Comparison of ENCODE assay signal across 1 cellular context in the genomic region with DNA sequence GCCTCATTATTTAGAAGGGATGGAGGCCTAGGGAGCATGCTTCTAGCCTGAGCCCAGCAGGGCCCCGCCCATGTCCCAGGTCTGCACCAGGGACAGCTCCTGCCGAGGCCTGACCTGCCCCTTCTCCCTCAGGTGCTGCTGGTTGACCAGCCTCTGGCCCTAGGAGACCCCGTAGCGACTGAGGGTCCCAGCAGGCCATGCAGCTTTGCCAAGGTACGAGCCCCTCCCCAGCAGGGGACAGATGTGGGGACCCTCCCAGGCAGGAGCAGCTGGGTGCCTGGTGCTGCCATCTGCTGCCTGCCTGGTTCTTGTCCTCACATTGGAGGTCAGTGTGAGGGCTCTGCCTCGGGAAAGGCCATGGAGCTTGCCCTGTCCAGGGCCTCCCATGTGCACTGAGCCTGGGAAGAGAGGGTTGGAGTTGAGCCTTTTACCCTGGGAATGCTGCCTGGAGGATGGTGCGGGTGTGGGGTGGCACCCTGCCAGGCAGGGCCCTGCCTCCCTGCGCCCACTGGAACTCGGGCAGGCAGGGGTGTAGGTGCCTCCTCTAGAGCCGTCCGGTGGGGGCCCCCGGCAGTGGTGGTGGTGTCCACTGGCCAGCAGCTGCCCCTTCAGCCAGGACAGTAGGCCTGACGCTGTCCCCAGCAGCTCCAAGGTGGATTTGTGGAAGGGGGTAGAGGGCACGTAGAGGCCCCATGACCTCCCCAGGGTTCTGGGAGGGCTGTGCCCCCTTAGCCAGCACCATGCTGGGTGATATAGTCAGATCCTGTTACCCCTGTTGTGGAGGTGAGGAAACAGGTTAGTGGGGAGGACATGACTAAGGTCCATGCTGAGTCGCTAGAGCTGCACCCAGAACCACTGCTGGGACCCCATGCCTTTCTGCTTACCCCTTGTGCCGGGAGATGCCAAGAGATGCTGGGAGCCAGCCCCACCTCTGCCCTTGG.
TF ChIP-seq lines count a peak whose summit lies in the region.

No MANE protein-coding gene starts in this region.

TF ChIP-seq in HEK293, 187 proteins besides CTCF, POLR2A, EP300 and RAD21 (continued from another document):
- TF ChIP-seq, protein P1, sequence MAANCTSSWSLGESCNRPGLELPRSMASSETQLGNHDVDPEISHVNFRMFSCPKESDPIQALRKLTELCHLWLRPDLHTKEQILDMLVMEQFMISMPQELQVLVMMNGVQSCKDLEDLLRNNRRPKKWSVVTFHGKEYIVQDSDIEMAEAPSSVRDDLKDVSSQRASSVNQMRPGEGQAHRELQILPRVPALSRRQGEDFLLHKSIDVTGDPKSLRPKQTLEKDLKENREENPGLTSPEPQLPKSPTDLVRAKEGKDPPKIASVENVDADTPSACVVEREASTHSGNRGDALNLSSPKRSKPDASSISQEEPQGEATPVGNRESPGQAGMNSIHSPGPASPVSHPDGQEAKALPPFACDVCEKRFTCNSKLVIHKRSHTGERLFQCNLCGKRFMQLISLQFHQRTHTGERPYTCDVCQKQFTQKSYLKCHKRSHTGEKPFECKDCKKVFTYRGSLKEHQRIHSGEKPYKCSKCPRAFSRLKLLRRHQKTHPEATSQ (tag by site-specific recombination; IDR thresholded peaks at IDR 0.05): no peak
